1 cellular context compared by ENCODE assay signal in the genomic region with DNA sequence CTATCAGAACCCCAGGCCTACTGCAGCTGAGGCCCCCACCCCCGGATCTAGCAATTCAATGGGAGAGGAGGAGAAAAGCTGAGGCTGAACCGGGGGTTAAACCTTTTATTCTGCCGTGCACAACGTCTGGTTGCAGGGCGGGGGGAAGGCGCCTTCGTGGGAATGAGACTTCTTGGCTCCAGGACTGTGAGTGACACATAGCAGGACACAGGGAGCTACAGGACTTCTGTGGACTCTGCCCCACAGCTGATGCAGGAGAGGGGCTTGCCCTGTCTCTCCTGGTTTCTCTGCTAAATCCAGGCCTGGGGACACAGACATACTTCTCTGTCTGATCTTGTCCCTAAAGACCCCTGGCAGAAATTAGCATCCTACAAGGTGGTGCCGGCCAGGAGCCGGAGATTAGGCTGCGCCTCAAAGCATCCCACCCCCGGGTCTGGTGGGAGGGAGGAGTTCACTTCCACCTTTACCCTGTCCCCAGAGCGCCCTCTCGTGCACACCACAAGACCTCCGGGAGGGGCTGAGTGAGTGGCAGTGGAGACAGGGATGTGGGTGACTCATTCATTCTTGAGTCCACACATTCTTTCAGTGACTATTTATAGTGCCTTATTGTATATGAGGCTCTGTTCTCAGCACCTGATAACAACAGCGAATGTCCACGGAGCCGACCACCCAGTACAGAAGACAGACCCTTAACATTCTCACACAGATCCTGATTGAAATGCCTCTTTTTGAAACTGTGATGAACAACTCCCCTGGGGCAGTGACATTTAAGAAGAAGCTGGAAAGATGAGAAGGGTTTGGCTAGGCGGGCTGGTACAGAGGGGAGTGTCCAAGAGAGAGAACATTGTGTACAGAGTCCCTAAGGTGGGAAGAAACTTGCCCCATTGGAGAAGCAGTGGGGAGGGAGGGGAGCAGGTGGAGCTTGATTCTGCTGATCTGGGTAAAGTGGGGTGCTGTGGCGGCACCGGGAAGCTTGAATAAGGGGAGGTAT.
TF ChIP-seq lines count a peak whose summit lies in the region.

No MANE protein-coding gene starts in this region.

TF ChIP-seq in HEK293, 187 proteins besides CTCF, POLR2A, EP300 and RAD21 (continued from another document and continues in another):
- TF ChIP-seq, protein P1, sequence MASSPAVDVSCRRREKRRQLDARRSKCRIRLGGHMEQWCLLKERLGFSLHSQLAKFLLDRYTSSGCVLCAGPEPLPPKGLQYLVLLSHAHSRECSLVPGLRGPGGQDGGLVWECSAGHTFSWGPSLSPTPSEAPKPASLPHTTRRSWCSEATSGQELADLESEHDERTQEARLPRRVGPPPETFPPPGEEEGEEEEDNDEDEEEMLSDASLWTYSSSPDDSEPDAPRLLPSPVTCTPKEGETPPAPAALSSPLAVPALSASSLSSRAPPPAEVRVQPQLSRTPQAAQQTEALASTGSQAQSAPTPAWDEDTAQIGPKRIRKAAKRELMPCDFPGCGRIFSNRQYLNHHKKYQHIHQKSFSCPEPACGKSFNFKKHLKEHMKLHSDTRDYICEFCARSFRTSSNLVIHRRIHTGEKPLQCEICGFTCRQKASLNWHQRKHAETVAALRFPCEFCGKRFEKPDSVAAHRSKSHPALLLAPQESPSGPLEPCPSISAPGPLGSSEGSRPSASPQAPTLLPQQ (tag by site-specific recombination; IDR thresholded peaks at IDR 0.05) = peak; percentile 48; the same call in 1 of the 2 replicates
- TF ChIP-seq RBAK (tag by site-specific recombination; IDR thresholded peaks at IDR 0.05) (no peak), ZEB2 (tag by site-specific recombination; IDR thresholded peaks at IDR 0.05) (peak; percentile 78; the same call in 1 of the 2 replicates), ZNF211 (tag by site-specific recombination; IDR thresholded peaks at IDR 0.05; ENCODE audit: low read depth) (no peak), EGR2 (tag by site-specific recombination; IDR thresholded peaks at IDR 0.05; ENCODE audit: low read depth) (0 out of 2 replicates have a peak, but pooled peaks have one; percentile 24), YY2 (tag by site-specific recombination; IDR thresholded peaks at IDR 0.05) (no peak), ZNF610 (tag by site-specific recombination; IDR thresholded peaks at IDR 0.05; ENCODE audit: borderline replicate concordance) (no peak), ZNF184 (tag by site-specific recombination; IDR thresholded peaks at IDR 0.05) (0 out of 2 replicates have a peak, but pooled peaks have one; percentile 50), ZNF416 (tag by site-specific recombination; IDR thresholded peaks at IDR 0.05) (no peak), ZBTB7A (tag by site-specific recombination; IDR thresholded peaks at IDR 0.05; ENCODE audit: low read depth) (no peak), ZNF544 (tag by site-specific recombination; IDR thresholded peaks at IDR 0.05) (no peak), ZBTB8A (tag by site-specific recombination; IDR thresholded peaks at IDR 0.05) (no peak), ZNF23 (tag by site-specific recombination; IDR thresholded peaks at IDR 0.05; ENCODE audit: borderline replicate concordance) (no peak), ZNF404 (tag by site-specific recombination; IDR thresholded peaks at IDR 0.05) (no peak), GLI4 (tag by site-specific recombination; IDR thresholded peaks at IDR 0.05) (no peak), HOXA7 (CRISPR knock-in tag; IDR thresholded peaks at IDR 0.05; ENCODE audit: borderline replicate concordance) (no peak), ZNF785 (tag by site-specific recombination; IDR thresholded peaks at IDR 0.05) (no peak)
- TF ChIP-seq, protein P2, sequence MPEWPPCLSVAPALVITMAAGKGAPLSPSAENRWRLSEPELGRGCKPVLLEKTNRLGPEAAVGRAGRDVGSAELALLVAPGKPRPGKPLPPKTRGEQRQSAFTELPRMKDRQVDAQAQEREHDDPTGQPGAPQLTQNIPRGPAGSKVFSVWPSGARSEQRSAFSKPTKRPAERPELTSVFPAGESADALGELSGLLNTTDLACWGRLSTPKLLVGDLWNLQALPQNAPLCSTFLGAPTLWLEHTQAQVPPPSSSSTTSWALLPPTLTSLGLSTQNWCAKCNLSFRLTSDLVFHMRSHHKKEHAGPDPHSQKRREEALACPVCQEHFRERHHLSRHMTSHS (tag by site-specific recombination; IDR thresholded peaks at IDR 0.05) = no peak
- TF ChIP-seq, protein P3, sequence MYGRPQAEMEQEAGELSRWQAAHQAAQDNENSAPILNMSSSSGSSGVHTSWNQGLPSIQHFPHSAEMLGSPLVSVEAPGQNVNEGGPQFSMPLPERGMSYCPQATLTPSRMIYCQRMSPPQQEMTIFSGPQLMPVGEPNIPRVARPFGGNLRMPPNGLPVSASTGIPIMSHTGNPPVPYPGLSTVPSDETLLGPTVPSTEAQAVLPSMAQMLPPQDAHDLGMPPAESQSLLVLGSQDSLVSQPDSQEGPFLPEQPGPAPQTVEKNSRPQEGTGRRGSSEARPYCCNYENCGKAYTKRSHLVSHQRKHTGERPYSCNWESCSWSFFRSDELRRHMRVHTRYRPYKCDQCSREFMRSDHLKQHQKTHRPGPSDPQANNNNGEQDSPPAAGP (tag by site-specific recombination; IDR thresholded peaks at IDR 0.05) = no peak; the same call in 1 of the 2 replicates
- TF ChIP-seq, protein P4, sequence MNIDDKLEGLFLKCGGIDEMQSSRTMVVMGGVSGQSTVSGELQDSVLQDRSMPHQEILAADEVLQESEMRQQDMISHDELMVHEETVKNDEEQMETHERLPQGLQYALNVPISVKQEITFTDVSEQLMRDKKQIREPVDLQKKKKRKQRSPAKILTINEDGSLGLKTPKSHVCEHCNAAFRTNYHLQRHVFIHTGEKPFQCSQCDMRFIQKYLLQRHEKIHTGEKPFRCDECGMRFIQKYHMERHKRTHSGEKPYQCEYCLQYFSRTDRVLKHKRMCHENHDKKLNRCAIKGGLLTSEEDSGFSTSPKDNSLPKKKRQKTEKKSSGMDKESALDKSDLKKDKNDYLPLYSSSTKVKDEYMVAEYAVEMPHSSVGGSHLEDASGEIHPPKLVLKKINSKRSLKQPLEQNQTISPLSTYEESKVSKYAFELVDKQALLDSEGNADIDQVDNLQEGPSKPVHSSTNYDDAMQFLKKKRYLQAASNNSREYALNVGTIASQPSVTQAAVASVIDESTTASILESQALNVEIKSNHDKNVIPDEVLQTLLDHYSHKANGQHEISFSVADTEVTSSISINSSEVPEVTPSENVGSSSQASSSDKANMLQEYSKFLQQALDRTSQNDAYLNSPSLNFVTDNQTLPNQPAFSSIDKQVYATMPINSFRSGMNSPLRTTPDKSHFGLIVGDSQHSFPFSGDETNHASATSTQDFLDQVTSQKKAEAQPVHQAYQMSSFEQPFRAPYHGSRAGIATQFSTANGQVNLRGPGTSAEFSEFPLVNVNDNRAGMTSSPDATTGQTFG (tag by site-specific recombination; IDR thresholded peaks at IDR 0.05; ENCODE audit: borderline replicate concordance) = no peak
- TF ChIP-seq, protein P5, sequence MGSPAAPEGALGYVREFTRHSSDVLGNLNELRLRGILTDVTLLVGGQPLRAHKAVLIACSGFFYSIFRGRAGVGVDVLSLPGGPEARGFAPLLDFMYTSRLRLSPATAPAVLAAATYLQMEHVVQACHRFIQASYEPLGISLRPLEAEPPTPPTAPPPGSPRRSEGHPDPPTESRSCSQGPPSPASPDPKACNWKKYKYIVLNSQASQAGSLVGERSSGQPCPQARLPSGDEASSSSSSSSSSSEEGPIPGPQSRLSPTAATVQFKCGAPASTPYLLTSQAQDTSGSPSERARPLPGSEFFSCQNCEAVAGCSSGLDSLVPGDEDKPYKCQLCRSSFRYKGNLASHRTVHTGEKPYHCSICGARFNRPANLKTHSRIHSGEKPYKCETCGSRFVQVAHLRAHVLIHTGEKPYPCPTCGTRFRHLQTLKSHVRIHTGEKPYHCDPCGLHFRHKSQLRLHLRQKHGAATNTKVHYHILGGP (tag by site-specific recombination; IDR thresholded peaks at IDR 0.05) = no peak
- TF ChIP-seq, protein P6, sequence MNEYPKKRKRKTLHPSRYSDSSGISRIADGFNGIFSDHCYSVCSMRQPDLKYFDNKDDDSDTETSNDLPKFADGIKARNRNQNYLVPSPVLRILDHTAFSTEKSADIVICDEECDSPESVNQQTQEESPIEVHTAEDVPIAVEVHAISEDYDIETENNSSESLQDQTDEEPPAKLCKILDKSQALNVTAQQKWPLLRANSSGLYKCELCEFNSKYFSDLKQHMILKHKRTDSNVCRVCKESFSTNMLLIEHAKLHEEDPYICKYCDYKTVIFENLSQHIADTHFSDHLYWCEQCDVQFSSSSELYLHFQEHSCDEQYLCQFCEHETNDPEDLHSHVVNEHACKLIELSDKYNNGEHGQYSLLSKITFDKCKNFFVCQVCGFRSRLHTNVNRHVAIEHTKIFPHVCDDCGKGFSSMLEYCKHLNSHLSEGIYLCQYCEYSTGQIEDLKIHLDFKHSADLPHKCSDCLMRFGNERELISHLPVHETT (tag by site-specific recombination; IDR thresholded peaks at IDR 0.05) = peak; percentile 25; the same call in 1 of the 2 replicates
- TF ChIP-seq, protein P7, sequence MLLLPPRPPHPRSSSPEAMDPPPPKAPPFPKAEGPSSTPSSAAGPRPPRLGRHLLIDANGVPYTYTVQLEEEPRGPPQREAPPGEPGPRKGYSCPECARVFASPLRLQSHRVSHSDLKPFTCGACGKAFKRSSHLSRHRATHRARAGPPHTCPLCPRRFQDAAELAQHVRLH (tag by site-specific recombination; IDR thresholded peaks at IDR 0.05) = no peak
- TF ChIP-seq, protein P8, sequence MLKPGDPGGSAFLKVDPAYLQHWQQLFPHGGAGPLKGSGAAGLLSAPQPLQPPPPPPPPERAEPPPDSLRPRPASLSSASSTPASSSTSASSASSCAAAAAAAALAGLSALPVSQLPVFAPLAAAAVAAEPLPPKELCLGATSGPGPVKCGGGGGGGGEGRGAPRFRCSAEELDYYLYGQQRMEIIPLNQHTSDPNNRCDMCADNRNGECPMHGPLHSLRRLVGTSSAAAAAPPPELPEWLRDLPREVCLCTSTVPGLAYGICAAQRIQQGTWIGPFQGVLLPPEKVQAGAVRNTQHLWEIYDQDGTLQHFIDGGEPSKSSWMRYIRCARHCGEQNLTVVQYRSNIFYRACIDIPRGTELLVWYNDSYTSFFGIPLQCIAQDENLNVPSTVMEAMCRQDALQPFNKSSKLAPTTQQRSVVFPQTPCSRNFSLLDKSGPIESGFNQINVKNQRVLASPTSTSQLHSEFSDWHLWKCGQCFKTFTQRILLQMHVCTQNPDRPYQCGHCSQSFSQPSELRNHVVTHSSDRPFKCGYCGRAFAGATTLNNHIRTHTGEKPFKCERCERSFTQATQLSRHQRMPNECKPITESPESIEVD (tag by site-specific recombination; IDR thresholded peaks at IDR 0.05) = no peak
- TF ChIP-seq, protein P9, sequence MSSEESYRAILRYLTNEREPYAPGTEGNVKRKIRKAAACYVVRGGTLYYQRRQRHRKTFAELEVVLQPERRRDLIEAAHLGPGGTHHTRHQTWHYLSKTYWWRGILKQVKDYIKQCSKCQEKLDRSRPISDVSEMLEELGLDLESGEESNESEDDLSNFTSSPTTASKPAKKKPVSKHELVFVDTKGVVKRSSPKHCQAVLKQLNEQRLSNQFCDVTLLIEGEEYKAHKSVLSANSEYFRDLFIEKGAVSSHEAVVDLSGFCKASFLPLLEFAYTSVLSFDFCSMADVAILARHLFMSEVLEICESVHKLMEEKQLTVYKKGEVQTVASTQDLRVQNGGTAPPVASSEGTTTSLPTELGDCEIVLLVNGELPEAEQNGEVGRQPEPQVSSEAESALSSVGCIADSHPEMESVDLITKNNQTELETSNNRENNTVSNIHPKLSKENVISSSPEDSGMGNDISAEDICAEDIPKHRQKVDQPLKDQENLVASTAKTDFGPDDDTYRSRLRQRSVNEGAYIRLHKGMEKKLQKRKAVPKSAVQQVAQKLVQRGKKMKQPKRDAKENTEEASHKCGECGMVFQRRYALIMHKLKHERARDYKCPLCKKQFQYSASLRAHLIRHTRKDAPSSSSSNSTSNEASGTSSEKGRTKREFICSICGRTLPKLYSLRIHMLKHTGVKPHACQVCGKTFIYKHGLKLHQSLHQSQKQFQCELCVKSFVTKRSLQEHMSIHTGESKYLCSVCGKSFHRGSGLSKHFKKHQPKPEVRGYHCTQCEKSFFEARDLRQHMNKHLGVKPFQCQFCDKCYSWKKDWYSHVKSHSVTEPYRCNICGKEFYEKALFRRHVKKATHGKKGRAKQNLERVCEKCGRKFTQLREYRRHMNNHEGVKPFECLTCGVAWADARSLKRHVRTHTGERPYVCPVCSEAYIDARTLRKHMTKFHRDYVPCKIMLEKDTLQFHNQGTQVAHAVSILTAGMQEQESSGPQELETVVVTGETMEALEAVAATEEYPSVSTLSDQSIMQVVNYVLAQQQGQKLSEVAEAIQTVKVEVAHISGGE (tag by site-specific recombination; conservative IDR thresholded peaks at IDR 0.05; ENCODE audit: low read depth) = no peak
- TF ChIP-seq, protein P10, sequence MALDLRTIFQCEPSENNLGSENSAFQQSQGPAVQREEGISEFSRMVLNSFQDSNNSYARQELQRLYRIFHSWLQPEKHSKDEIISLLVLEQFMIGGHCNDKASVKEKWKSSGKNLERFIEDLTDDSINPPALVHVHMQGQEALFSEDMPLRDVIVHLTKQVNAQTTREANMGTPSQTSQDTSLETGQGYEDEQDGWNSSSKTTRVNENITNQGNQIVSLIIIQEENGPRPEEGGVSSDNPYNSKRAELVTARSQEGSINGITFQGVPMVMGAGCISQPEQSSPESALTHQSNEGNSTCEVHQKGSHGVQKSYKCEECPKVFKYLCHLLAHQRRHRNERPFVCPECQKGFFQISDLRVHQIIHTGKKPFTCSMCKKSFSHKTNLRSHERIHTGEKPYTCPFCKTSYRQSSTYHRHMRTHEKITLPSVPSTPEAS (tag by site-specific recombination; IDR thresholded peaks at IDR 0.05) = no peak
- TF ChIP-seq, protein P11, sequence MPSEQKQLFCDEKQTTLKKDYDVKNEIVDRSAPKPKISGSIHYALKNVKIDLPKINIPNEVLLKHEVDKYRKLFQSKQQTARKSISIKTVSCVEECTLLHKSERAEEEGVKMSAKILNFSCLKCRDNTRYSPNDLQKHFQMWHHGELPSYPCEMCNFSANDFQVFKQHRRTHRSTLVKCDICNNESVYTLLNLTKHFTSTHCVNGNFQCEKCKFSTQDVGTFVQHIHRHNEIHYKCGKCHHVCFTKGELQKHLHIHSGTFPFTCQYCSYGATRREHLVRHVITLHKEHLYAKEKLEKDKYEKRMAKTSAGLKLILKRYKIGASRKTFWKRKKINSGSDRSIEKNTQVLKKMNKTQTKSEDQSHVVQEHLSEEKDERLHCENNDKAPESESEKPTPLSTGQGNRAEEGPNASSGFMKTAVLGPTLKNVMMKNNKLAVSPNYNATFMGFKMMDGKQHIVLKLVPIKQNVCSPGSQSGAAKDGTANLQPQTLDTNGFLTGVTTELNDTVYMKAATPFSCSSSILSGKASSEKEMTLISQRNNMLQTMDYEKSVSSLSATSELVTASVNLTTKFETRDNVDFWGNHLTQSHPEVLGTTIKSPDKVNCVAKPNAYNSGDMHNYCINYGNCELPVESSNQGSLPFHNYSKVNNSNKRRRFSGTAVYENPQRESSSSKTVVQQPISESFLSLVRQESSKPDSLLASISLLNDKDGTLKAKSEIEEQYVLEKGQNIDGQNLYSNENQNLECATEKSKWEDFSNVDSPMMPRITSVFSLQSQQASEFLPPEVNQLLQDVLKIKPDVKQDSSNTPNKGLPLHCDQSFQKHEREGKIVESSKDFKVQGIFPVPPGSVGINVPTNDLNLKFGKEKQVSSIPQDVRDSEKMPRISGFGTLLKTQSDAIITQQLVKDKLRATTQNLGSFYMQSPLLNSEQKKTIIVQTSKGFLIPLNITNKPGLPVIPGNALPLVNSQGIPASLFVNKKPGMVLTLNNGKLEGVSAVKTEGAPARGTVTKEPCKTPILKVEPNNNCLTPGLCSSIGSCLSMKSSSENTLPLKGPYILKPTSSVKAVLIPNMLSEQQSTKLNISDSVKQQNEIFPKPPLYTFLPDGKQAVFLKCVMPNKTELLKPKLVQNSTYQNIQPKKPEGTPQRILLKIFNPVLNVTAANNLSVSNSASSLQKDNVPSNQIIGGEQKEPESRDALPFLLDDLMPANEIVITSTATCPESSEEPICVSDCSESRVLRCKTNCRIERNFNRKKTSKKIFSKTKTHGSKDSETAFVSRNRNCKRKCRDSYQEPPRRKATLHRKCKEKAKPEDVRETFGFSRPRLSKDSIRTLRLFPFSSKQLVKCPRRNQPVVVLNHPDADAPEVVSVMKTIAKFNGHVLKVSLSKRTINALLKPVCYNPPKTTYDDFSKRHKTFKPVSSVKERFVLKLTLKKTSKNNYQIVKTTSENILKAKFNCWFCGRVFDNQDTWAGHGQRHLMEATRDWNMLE (tag by site-specific recombination; conservative IDR thresholded peaks at IDR 0.05; ENCODE audit: low read depth) = no peak
